9 cellular contexts compared by ENCODE assay signal in genomic region chr11:29328961-29329441, GRCh38.
A peak's percentile ranks its signal among the peaks of the same experiment; 100 is the strongest.
DNase-seq lines count a peak whose midpoint lies in the region; ATAC-seq, FAIRE-seq and TF ChIP-seq lines count a peak whose summit lies in the region.
"Had no signal": no experiment of that assay in that cellular context is flagged by ENCODE, and none has a peak within 500 bp of the region (broad histone marks: within the 10 kb centered on the region; RNA-seq: fewer than 3 reads in every experiment).

No MANE protein-coding gene starts in this region.

- no peaks in the 10 kb centered on the region for H3K9me3 Mint-ChIP-seq in GM23338
- H3K9me3 Mint-ChIP-seq in activated T-cell treated with anti-CD3 and anti-CD28 coated beads, Interleukin-2, amount 50 U/mL, for 4 hours: peaks cover 7% of the 10 kb centered on the region

- no peak for TF ChIP-seq POLR2A in esophagus muscularis mucosa (IDR thresholded peaks at IDR 0.05; ENCODE audit: low read depth)

- H3K9me2 ChIP-seq in GM23338 (ENCODE audit: insufficient read depth): no peaks in the 10 kb centered on the region

- no peak overlapping the region for H3K4me2 ChIP-seq in GM23338

- peak; percentile 58 for TF ChIP-seq CTCF in BE2C (IDR thresholded peaks at IDR 0.05; ENCODE audit: low read depth, low read length)
- TF ChIP-seq CTCF in GM23338 (conservative IDR thresholded peaks at IDR 0.05; ENCODE audit: low read depth in 2 of 2): peak; percentile 53 to 68
- peak in 2 of 3 experiments; percentile 27 to 57 for TF ChIP-seq CTCF in esophagus muscularis mucosa (IDR thresholded peaks at IDR 0.05)

- ATAC-seq in GM23338: no peak
- no peak for ATAC-seq in activated T-cell treated with anti-CD3 and anti-CD28 coated beads, Interleukin-2, amount 50 U/mL, for 4 hours

- H3K36me3 ChIP-seq in BE2C: no peaks in the 10 kb centered on the region
- no peaks in the 10 kb centered on the region for H3K36me3 ChIP-seq in GM23338 (ENCODE audit: insufficient read depth)
- no peaks in the 10 kb centered on the region for H3K36me3 ChIP-seq in esophagus muscularis mucosa
- H3K36me3 ChIP-seq in small intestine (ENCODE audit: control insufficient read depth in 2 of 2, insufficient read depth in 2 of 2, low read length in 2 of 2): no peaks in the 10 kb centered on the region

- 0 out of 2 replicates have a peak overlapping the region, but pooled peaks have one; percentile 15 for H2AFZ ChIP-seq in GM23338

- no peaks in the 10 kb centered on the region for H4K20me1 ChIP-seq in GM23338 (replicated peaks; ENCODE audit: insufficient read depth)

- FAIRE-seq in small intestine (lab: Jason Lieb, UNC): no peak
- FAIRE-seq: frontal cortex had no signal

- H3K27me3 ChIP-seq in BE2C (no peaks in the 10 kb centered on the region), GM23338 (ENCODE audit: insufficient read depth) (no peaks in the 10 kb centered on the region), esophagus muscularis mucosa (no peaks in the 10 kb centered on the region), small intestine (ENCODE audit: control insufficient read depth in 2 of 2, insufficient read depth in 2 of 2, low read length in 2 of 2) (no peaks in the 10 kb centered on the region)

- H3K36me3 Mint-ChIP-seq in GM23338 (ENCODE audit: low read depth): no peaks in the 10 kb centered on the region
- H3K36me3 Mint-ChIP-seq in activated T-cell treated with anti-CD3 and anti-CD28 coated beads, Interleukin-2, amount 50 U/mL, for 4 hours (ENCODE audit: insufficient read depth): no peaks in the 10 kb centered on the region

- no peaks in the 10 kb centered on the region; the same call in 2 of the 3 replicates for H3K4me1 Mint-ChIP-seq in GM23338
- no peaks in the 10 kb centered on the region for H3K4me1 Mint-ChIP-seq in activated T-cell treated with anti-CD3 and anti-CD28 coated beads, Interleukin-2, amount 50 U/mL, for 4 hours (ENCODE audit: low read depth)

- H3K4me1 ChIP-seq in BE2C: no peaks in the 10 kb centered on the region
- no peaks in the 10 kb centered on the region for H3K4me1 ChIP-seq in GM23338 (ENCODE audit: insufficient read depth)
- no peaks in the 10 kb centered on the region for H3K4me1 ChIP-seq in esophagus muscularis mucosa
- H3K4me1 ChIP-seq in small intestine (ENCODE audit: control insufficient read depth in 2 of 2, insufficient read depth in 1 of 2, low read depth in 1 of 2, low read length in 1 of 2): no peaks in the 10 kb centered on the region

- no peak overlapping the region for H3K27ac Mint-ChIP-seq in GM23338

- 56% methylated on average over 3 of the region's 4 CpGs for WGBS in esophagus muscularis mucosa
- 43 to 51% (median 43%) methylated on average over 4 of the region's 4 CpGs for WGBS in small intestine, 3 donors

- no peak for DNase-seq in BE2C
- DNase-seq in GM23338 (ENCODE audit: low spot score): peak; percentile 28
- DNase-seq in NCI-H82 treated with DMSO at 0.1 percent for 48 hours (lab: John Stamatoyannopoulos, UW; ENCODE audit: unreplicated experiment): peak; percentile 41
- DNase-seq in esophagus muscularis mucosa (ENCODE audit: extremely low spot score): no peak
- DNase-seq in small intestine: peak; percentile 3
- no peak for DNase-seq in stimulated activated CD4-positive, alpha-beta T cell treated with anti-CD3 and anti-CD28 coated beads, Interleukin-1b, Interleukin-23, amount 100 ng/mL, for 48 hours
- DNase-seq in activated CD8-positive, alpha-beta memory T cell treated with anti-CD3 and anti-CD28 coated beads, Interleukin-2, amount 50 U/mL, for 48 hours: no peak
- no peak for DNase-seq in activated T-cell treated with anti-CD3 and anti-CD28 coated beads, Interleukin-2, amount 50 U/mL, for 4 hours

- peaks cover 3% of the 10 kb centered on the region for H3K27me3 Mint-ChIP-seq in GM23338 (ENCODE audit: insufficient read depth, low read depth, poor library complexity)
- H3K27me3 Mint-ChIP-seq in activated T-cell treated with anti-CD3 and anti-CD28 coated beads, Interleukin-2, amount 50 U/mL, for 4 hours (ENCODE audit: low read depth): no peaks in the 10 kb centered on the region

- no peak overlapping the region for H3K27ac ChIP-seq in GM23338 (ENCODE audit: low read depth)
- no peak overlapping the region for H3K27ac ChIP-seq in esophagus muscularis mucosa (replicated peaks in 1 of 4)
- H3K27ac ChIP-seq in small intestine (ENCODE audit: low read depth in 1 of 2, low read length in 1 of 2): no peak overlapping the region

- H3F3A ChIP-seq in GM23338 (replicated peaks; ENCODE audit: low read depth): no peaks in the 10 kb centered on the region

- H3K4me3 Mint-ChIP-seq in GM23338: no peak overlapping the region
- no peak overlapping the region for H3K4me3 Mint-ChIP-seq in activated T-cell treated with anti-CD3 and anti-CD28 coated beads, Interleukin-2, amount 50 U/mL, for 4 hours

- intact Hi-C loops in esophagus muscularis mucosa (cut with DNase I): no loop called here

- H3K79me2 ChIP-seq in GM23338 (replicated peaks; ENCODE audit: insufficient read depth): no peaks in the 10 kb centered on the region

- no peaks in the 10 kb centered on the region for H3K9me3 ChIP-seq in BE2C
- no peaks in the 10 kb centered on the region for H3K9me3 ChIP-seq in esophagus muscularis mucosa
- no peaks in the 10 kb centered on the region for H3K9me3 ChIP-seq in small intestine (ENCODE audit: control insufficient read depth, low read depth)

- no peak for TF ChIP-seq EP300 in esophagus muscularis mucosa (IDR thresholded peaks at IDR 0.05)

- no peak overlapping the region for H3K4me3 ChIP-seq in BE2C (ENCODE audit: low read depth, low read length)
- H3K4me3 ChIP-seq in GM23338: no peak overlapping the region
- H3K4me3 ChIP-seq in esophagus muscularis mucosa: no peak overlapping the region
- no peak overlapping the region for H3K4me3 ChIP-seq in small intestine (ENCODE audit: low read depth in 1 of 2, low read length in 2 of 2)

TF ChIP-seq in GM23338, 12 proteins besides CTCF, POLR2A, EP300 and RAD21:
- TF ChIP-seq JUNB (IDR thresholded peaks at IDR 0.05; ENCODE audit: unreplicated experiment): no peak
- no peak for TF ChIP-seq NANOG (IDR thresholded peaks at IDR 0.05; ENCODE audit: borderline replicate concordance)
- no peak for TF ChIP-seq ETS1 (IDR thresholded peaks at IDR 0.05)
- no peak for TF ChIP-seq POLR2AphosphoS5 (IDR thresholded peaks at IDR 0.05; ENCODE audit: low read depth)
- TF ChIP-seq STAT1 (IDR thresholded peaks at IDR 0.05; ENCODE audit: unreplicated experiment): no peak
TF ChIP-seq in GM23338: peak in this region for 0.

Comparison
In these comparisons a context has a peak if more than half of its experiments do, and no peak if none do; other contexts are left out.
1. DNase-seq: peak in GM23338 (single experiment), NCI-H82 treated with DMSO at 0.1 percent for 48 hours (single experiment) and small intestine (single experiment); none in BE2C (single experiment), esophagus muscularis mucosa (single experiment), stimulated activated CD4-positive, alpha-beta T cell treated with anti-CD3 and anti-CD28 coated beads, Interleukin-1b, Interleukin-23, amount 100 ng/mL, for 48 hours (single experiment), activated CD8-positive, alpha-beta memory T cell treated with anti-CD3 and anti-CD28 coated beads, Interleukin-2, amount 50 U/mL, for 48 hours (single experiment) and activated T-cell treated with anti-CD3 and anti-CD28 coated beads, Interleukin-2, amount 50 U/mL, for 4 hours (single experiment).
2. Peak in every context shown above with its lines, with median percentiles within 50 percentile points of each other: CTCF ChIP-seq.